Comparison of ENCODE assay signal across 12 cellular contexts in the genomic region with DNA sequence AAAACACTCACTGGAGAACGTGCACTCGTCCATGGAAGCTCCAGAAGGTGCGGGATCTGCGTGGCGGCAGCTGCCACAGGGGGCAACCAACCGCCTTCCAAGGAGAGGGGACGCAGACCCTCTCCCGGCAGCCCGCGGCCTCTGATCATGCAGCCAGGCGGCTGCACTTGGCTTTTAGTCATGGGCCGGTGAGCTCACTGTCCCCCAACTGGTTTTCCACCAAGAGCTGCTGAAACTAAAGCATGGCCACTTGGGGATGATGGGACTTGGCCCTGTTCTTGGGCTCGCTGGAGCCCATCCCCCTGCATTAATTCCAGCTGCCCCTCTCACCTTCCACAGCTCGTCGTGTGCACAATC. TPM values are rescaled to one million over a fixed set of nuclear protein-coding genes. Genes with fewer than 3 reads are reported as not detected.
DNase-seq lines count a peak whose midpoint lies in the region; ATAC-seq, FAIRE-seq and TF ChIP-seq lines count a peak whose summit lies in the region.
"Had no signal": no experiment of that assay in that cellular context is flagged by ENCODE, and none has a peak within 500 bp of the region (broad histone marks: within the 10 kb centered on the region; RNA-seq: fewer than 3 reads in every experiment).

No MANE protein-coding gene starts in this region.

- intact Hi-C loops in posterior cingulate gyrus (cut with DNase I), result no loop called here

- H3K27ac ChIP-seq in liver (ENCODE audit: low read depth in 1 of 2, low read length in 2 of 2) (peak overlapping the region; percentile 73 to 84), substantia nigra (ENCODE audit: low read depth, low read length, poor library complexity, severe bottlenecking) (peak overlapping the region; percentile 26)

- H3K4me1 ChIP-seq in liver (ENCODE audit: control insufficient read depth in 4 of 4, insufficient read depth in 4 of 4, low read length in 3 of 4), result peaks cover 43 to 95% (median 86%) of the 10 kb centered on the region in 4 donors

- no peaks in the 10 kb centered on the region for H3K27me3 ChIP-seq in liver (ENCODE audit: control insufficient read depth in 4 of 4, insufficient read depth in 4 of 4, low read length in 3 of 4)

- H3K27me3 Mint-ChIP-seq in WTC11 (ENCODE audit: low read depth), result no peaks in the 10 kb centered on the region
- H3K27me3 Mint-ChIP-seq: activated CD4-positive, alpha-beta T cell treated with anti-CD3 and anti-CD28 coated beads, Interleukin-2, amount 10 ng/mL, durations not matched to agents 24 days and 14 days had no signal

- peaks cover 66% of the 10 kb centered on the region for H3K4me1 Mint-ChIP-seq in WTC11
- H3K4me1 Mint-ChIP-seq: activated CD4-positive, alpha-beta T cell treated with anti-CD3 and anti-CD28 coated beads, Interleukin-2, amount 10 ng/mL, durations not matched to agents 24 days and 14 days had no signal

- no peaks in the 10 kb centered on the region for H3K36me3 Mint-ChIP-seq in WTC11

- no peak for TF ChIP-seq RAD21 in Ishikawa (IDR thresholded peaks at IDR 0.05; ENCODE audit: low read depth)
- TF ChIP-seq RAD21 in liver (IDR thresholded peaks at IDR 0.05), result no peak

- H3K9me3 ChIP-seq in liver (ENCODE audit: control insufficient read depth in 4 of 4, low read length in 3 of 4), result no peaks in the 10 kb centered on the region

- no peak for TF ChIP-seq EP300 in Ishikawa (IDR thresholded peaks at IDR 0.05; ENCODE audit: borderline replicate concordance)

- no peak overlapping the region for H3K4me3 Mint-ChIP-seq in WTC11
- H3K4me3 Mint-ChIP-seq: activated CD4-positive, alpha-beta T cell treated with anti-CD3 and anti-CD28 coated beads, Interleukin-2, amount 10 ng/mL, durations not matched to agents 24 days and 14 days had no signal

- H3K9ac ChIP-seq in liver (ENCODE audit: low read depth in 1 of 2, low read length in 2 of 2), result no peak overlapping the region

- CTCF ChIA-PET in WTC11 (lab: Charles Lee), result interaction anchor here (0.9 to 1.3 kb wide), 5 partner anchors 9 to 166 kb away, joined by 3 to 7 read pairs (median 4); no protein-coding TSS in a partner anchor

- ATAC-seq in WTC11, result no peak

- DNase-seq in WTC11 (ENCODE audit: low spot score) (no peak), substantia nigra (lab: John Stamatoyannopoulos, UW) (no peak), posterior cingulate gyrus (no peak), NCI-H1930 (lab: John Stamatoyannopoulos, UW) (no peak), urothelium cell line (ENCODE audit: low spot score) (no peak), Ammon's horn (ENCODE audit: low spot score) (no peak)
- DNase-seq: activated CD4-positive, alpha-beta T cell treated with anti-CD3 and anti-CD28 coated beads, Interleukin-2, amount 10 ng/mL, durations not matched to agents 24 days and 14 days; activated T-cell treated with anti-CD3 and anti-CD28 coated beads, Interleukin-2, amount 50 U/mL, for 48 hours; aorta; mesendoderm had no signal

- 53% methylated on average over 15 of the region's 15 CpGs for WGBS in liver

- no peaks in the 10 kb centered on the region for H3K36me3 ChIP-seq in liver (ENCODE audit: control insufficient read depth in 4 of 4, insufficient read depth in 3 of 4, low read depth in 1 of 4, low read length in 3 of 4)

- TF ChIP-seq CTCF in WTC11 (IDR thresholded peaks at IDR 0.05) (no peak), liver (IDR thresholded peaks at IDR 0.05; ENCODE audit: low read depth, low read length, missing input control) (no peak)

- H3K4me3 ChIP-seq in liver (ENCODE audit: low read depth in 1 of 3, low read length in 3 of 3), result no peak overlapping the region

- no peak for FAIRE-seq in urothelium cell line (lab: Jason Lieb, UNC)

- no peaks in the 10 kb centered on the region for H3K9me3 Mint-ChIP-seq in WTC11
- H3K9me3 Mint-ChIP-seq: activated CD4-positive, alpha-beta T cell treated with anti-CD3 and anti-CD28 coated beads, Interleukin-2, amount 10 ng/mL, durations not matched to agents 24 days and 14 days had no signal

- 0 out of 2 replicates have a peak overlapping the region, but pooled peaks have one; percentile 63 for H3K27ac Mint-ChIP-seq in WTC11
- H3K27ac Mint-ChIP-seq: activated CD4-positive, alpha-beta T cell treated with anti-CD3 and anti-CD28 coated beads, Interleukin-2, amount 10 ng/mL, durations not matched to agents 24 days and 14 days had no signal

- POLR2A ChIA-PET in WTC11 (lab: Charles Lee), result interaction anchor here (0.9 kb wide), 1 partner anchor 41 kb away, joined by 3 read pairs; no protein-coding TSS in a partner anchor

TF ChIP-seq in Ishikawa, 13 proteins besides CTCF, POLR2A, EP300 and RAD21:
- TF ChIP-seq EGR1 (IDR thresholded peaks at IDR 0.05) (no peak), TEAD4 (IDR thresholded peaks at IDR 0.05) (peak; percentile 7; the same call in 1 of the 2 replicates), ZBTB7A (IDR thresholded peaks at IDR 0.05; ENCODE audit: low read depth) (peak; percentile 87), FOXM1 (IDR thresholded peaks at IDR 0.05; ENCODE audit: borderline replicate concordance, low read depth) (no peak), NFIC (IDR thresholded peaks at IDR 0.05) (peak; percentile 6; the same call in 1 of the 2 replicates)
- TF ChIP-seq, protein P1, sequence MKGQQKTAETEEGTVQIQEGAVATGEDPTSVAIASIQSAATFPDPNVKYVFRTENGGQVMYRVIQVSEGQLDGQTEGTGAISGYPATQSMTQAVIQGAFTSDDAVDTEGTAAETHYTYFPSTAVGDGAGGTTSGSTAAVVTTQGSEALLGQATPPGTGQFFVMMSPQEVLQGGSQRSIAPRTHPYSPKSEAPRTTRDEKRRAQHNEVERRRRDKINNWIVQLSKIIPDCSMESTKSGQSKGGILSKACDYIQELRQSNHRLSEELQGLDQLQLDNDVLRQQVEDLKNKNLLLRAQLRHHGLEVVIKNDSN (IDR thresholded peaks at IDR 0.05), result no peak

TF ChIP-seq in WTC11, 78 proteins besides CTCF, POLR2A, EP300 and RAD21:
- no peak for TF ChIP-seq ZNF317 (CRISPR knock-in tag; IDR thresholded peaks at IDR 0.05; ENCODE audit: borderline replicate concordance, low read depth)
- TF ChIP-seq, protein P2, sequence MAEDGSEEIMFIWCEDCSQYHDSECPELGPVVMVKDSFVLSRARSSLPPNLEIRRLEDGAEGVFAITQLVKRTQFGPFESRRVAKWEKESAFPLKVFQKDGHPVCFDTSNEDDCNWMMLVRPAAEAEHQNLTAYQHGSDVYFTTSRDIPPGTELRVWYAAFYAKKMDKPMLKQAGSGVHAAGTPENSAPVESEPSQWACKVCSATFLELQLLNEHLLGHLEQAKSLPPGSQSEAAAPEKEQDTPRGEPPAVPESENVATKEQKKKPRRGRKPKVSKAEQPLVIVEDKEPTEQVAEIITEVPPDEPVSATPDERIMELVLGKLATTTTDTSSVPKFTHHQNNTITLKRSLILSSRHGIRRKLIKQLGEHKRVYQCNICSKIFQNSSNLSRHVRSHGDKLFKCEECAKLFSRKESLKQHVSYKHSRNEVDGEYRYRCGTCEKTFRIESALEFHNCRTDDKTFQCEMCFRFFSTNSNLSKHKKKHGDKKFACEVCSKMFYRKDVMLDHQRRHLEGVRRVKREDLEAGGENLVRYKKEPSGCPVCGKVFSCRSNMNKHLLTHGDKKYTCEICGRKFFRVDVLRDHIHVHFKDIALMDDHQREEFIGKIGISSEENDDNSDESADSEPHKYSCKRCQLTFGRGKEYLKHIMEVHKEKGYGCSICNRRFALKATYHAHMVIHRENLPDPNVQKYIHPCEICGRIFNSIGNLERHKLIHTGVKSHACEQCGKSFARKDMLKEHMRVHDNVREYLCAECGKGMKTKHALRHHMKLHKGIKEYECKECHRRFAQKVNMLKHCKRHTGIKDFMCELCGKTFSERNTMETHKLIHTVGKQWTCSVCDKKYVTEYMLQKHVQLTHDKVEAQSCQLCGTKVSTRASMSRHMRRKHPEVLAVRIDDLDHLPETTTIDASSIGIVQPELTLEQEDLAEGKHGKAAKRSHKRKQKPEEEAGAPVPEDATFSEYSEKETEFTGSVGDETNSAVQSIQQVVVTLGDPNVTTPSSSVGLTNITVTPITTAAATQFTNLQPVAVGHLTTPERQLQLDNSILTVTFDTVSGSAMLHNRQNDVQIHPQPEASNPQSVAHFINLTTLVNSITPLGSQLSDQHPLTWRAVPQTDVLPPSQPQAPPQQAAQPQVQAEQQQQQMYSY (CRISPR knock-in tag; IDR thresholded peaks at IDR 0.05), result no peak

TF ChIP-seq in liver, 16 proteins besides CTCF, POLR2A, EP300 and RAD21:
- TF ChIP-seq FOXA2 (IDR thresholded peaks at IDR 0.05) (no peak), TAF1 (conservative IDR thresholded peaks at IDR 0.05) (no peak), EGR1 (IDR thresholded peaks at IDR 0.05; ENCODE audit: low read depth in 2 of 2) (no peak)
- TF ChIP-seq, protein P3, sequence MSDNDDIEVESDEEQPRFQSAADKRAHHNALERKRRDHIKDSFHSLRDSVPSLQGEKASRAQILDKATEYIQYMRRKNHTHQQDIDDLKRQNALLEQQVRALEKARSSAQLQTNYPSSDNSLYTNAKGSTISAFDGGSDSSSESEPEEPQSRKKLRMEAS (IDR thresholded peaks at IDR 0.05), result no peak
- TF ChIP-seq, protein P4, sequence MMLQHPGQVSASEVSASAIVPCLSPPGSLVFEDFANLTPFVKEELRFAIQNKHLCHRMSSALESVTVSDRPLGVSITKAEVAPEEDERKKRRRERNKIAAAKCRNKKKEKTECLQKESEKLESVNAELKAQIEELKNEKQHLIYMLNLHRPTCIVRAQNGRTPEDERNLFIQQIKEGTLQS (IDR thresholded peaks at IDR 0.05), result no peak
TF ChIP-seq in liver: peak in this region for 0.

RNA-seq across cellular contexts. Expression of a gene that starts 39.1 kb away (rescaled TPM):
- total RNA-seq in WTC11 (2021), result 28.7 to 35.8 TPM (median 30.4 TPM) in 3 replicates
- 10 to 100 TPM in 1 of 2 donors, 1 to 10 TPM in 1; 7.1 to 12.1 TPM for total RNA-seq in liver
- 10 to 100 TPM in 1 of 2 donors, 1 to 10 TPM in 1; 4.0 to 23.9 TPM for polyA plus RNA-seq in liver
